35 cellular contexts compared by ENCODE assay signal in the genomic region with DNA sequence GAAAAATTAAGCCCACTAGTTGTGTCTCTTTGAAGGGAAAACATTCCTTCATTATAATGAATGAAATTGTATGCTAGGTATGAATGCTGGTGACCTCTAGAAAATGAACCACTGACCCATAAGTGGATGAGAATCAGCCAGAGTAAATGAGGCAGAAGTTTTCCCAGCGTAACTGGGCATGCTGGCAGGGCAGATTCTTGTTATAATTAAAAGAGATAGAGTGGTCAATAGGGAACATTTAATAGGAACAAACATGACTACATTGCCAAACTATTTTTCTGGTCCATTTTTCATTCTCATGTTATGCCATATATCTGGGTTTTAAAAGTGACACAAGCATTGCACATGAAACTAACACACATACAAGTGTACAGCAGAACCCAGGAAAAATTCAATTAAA. TPM values are rescaled to one million over a fixed set of nuclear protein-coding genes. Genes with fewer than 3 reads are reported as not detected.
"Had no signal": no experiment of that assay in that cellular context is flagged by ENCODE, and none has a peak within 500 bp of the region (broad histone marks: within the 10 kb centered on the region; RNA-seq: fewer than 3 reads in every experiment).

No MANE protein-coding gene starts in this region.

- DNase-seq: activated B cell treated with CpG ODN at 0.5 μM for 24 hours; activated CD4-positive, alpha-beta T cell treated with anti-CD3 and anti-CD28 coated beads for 48 hours; activated CD4-positive, alpha-beta T cell treated with anti-CD3 and anti-CD28 coated beads, Interleukin-2, amount 50 U/mL, for 1 hour; activated CD4-positive, alpha-beta T cell treated with anti-CD3 and anti-CD28 coated beads, Interleukin-2, amount 50 U/mL, for 48 hours; activated CD8-positive, alpha-beta memory T cell treated with anti-CD3 and anti-CD28 coated beads for 24 hours; activated CD8-positive, alpha-beta T cell treated with anti-CD3 and anti-CD28 coated beads for 36 hours; activated effector memory CD4-positive, alpha-beta T cell treated with Interleukin-2 at 50 U/mL for 16 hours; activated gamma-delta T cell treated with Interleukin-2 at 50 U/mL for 16 hours; activated naive CD4-positive, alpha-beta T cell treated with anti-CD3 and anti-CD28 coated beads, Interleukin-2, amount 50 U/mL, for 16 hours; activated naive CD4-positive, alpha-beta T cell treated with Interleukin-2 at 50 U/mL for 16 hours; activated T-cell treated with anti-CD3 and anti-CD28 coated beads, Interleukin-2, amount 50 U/mL, for 4 hours; amniotic stem cell; anterior cingulate cortex; brain microvascular endothelial cell; dorsolateral prefrontal cortex; effector CD4-positive, alpha-beta T cell; effector memory CD8-positive, alpha-beta T cell; erythroblast; foreskin melanocyte; heart right ventricle; T-cell; T1000; WERI-Rb-1 had no signal

- ATAC-seq: activated CD4-positive, CD25-positive, alpha-beta regulatory T cell treated with anti-CD3 and anti-CD28 coated beads, Interleukin-2, amount 50 U/mL, for 24 hours; activated CD8-positive, alpha-beta T cell treated with anti-CD3 and anti-CD28 coated beads for 36 hours; activated T-cell treated with anti-CD3 and anti-CD28 coated beads, Interleukin-2, amount 50 U/mL, for 4 hours; activated T-helper 17 cell treated with anti-CD3 and anti-CD28 coated beads, Interleukin-2, amount 50 U/mL, for 72 hours; effector memory CD8-positive, alpha-beta T cell; gastroesophageal sphincter; heart right ventricle; T-cell had no signal

- H3K4me3 ChIP-seq: coronary artery, dorsolateral prefrontal cortex, esophagus muscularis mucosa, gastroesophageal sphincter, heart right ventricle had no signal

- H3K27me3 ChIP-seq: brain microvascular endothelial cell, gastroesophageal sphincter had no signal

- H3K36me3 ChIP-seq: brain microvascular endothelial cell, esophagus muscularis mucosa, gastroesophageal sphincter, heart right ventricle, WERI-Rb-1 had no signal

- FAIRE-seq: bronchial epithelial cell had no signal

- H3K4me1 ChIP-seq: esophagus muscularis mucosa, gastroesophageal sphincter, heart right ventricle had no signal

- H3K9me3 ChIP-seq: esophagus muscularis mucosa, gastroesophageal sphincter, heart right ventricle had no signal

- H3K27ac ChIP-seq: brain microvascular endothelial cell, coronary artery, dorsolateral prefrontal cortex, esophagus muscularis mucosa, gastroesophageal sphincter, heart right ventricle, WERI-Rb-1 had no signal

RNA-seq across cellular contexts. Expression of gene CLRN1, which starts 4.2 kb away (rescaled TPM):
- total RNA-seq: activated B cell treated with CpG ODN at 0.5 μM for 24 hours; activated CD8-positive, alpha-beta T cell treated with anti-CD3 and anti-CD28 coated beads for 36 hours; activated T-cell treated with anti-CD3 and anti-CD28 coated beads, Interleukin-2, amount 50 U/mL, for 4 hours; activated T-helper 17 cell treated with anti-CD3 and anti-CD28 coated beads, Interleukin-2, amount 50 U/mL, for 72 hours; bronchial epithelial cell; cardiac septum; cerebellum; esophagus muscularis mucosa; fibroblast of lung; fibroblast of villous mesenchyme; gastroesophageal sphincter; glomerular endothelial cell; heart right ventricle; T-cell had no signal
- polyA plus RNA-seq: adipose tissue, fibroblast of lung, heart right ventricle had no signal
